Comparison of ENCODE assay signal across 20 cellular contexts in the genomic region with DNA sequence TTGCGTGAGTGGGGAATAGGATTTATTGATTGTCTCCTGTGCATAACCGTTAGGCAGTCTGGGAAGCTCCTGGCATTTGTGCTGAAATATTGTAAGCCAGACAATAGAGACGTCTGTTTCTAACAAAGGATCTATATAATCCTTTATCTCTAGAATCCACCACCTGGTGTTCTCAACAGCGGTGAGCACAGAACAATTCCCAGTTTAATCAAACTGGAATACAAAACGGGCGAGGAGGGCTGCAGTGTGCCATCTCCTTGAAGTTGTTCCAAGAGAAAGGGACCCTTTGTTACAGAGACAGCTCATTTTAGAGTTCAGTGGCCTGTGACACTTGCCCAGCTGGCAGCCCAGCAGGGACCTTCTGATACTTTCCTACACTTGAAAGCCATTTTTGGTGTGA.
DNase-seq lines count a peak whose midpoint lies in the region; ATAC-seq and TF ChIP-seq lines count a peak whose summit lies in the region.
"Had no signal": no experiment of that assay in that cellular context is flagged by ENCODE, and none has a peak within 500 bp of the region (broad histone marks: within the 10 kb centered on the region; RNA-seq: fewer than 3 reads in every experiment).

No MANE protein-coding gene starts in this region.

- H3K79me2 ChIP-seq in neural progenitor cell (ENCODE audit: low read depth) = no peaks in the 10 kb centered on the region

- no peaks in the 10 kb centered on the region for H3K9me3 ChIP-seq in neural progenitor cell (ENCODE audit: low read depth)
- H3K9me3 ChIP-seq in psoas muscle = no peaks in the 10 kb centered on the region

- no peak overlapping the region for H2AFZ ChIP-seq in neural progenitor cell (replicated peaks)
- H2AFZ ChIP-seq: GM23248 had no signal

- intact Hi-C loops in psoas muscle (cut with DNase I) = no loop called here

- H3K4me3 Mint-ChIP-seq in neural progenitor cell = peak overlapping the region; percentile 68
- H3K4me3 Mint-ChIP-seq: activated T-cell treated with anti-CD3 and anti-CD28 coated beads, Interleukin-2, amount 50 U/mL, for 72 hours; B cell; dendritic cell treated with granulocyte-macrophage colony-stimulating factor and Interleukin-4, amounts not matched to agents 40 ng/mL and 50 ng/mL, for 4 days; naive thymus-derived CD4-positive, alpha-beta T cell; stimulated activated naive CD8-positive, alpha-beta T cell treated with anti-CD3 and anti-CD28 coated beads, Interleukin-15, amount 100 ng/mL, for 72 hours had no signal

- peaks cover 2% of the 10 kb centered on the region for H3K36me3 Mint-ChIP-seq in neural progenitor cell
- H3K36me3 Mint-ChIP-seq: activated naive CD4-positive, alpha-beta T cell treated with anti-CD3 and anti-CD28 coated beads, Interleukin-2, amount 50 U/mL, for 72 hours had no signal

- H3K36me3 ChIP-seq in neural progenitor cell (no peaks in the 10 kb centered on the region), psoas muscle (ENCODE audit: insufficient read depth in 1 of 2, low read depth in 1 of 2) (no peaks in the 10 kb centered on the region)

- peak; percentile 57 for DNase-seq in NCI-H1105 treated with DMSO at 0.1 percent for 48 hours (lab: John Stamatoyannopoulos, UW)
- no peak for DNase-seq in NCI-H1105 (lab: John Stamatoyannopoulos, UW)
- DNase-seq in NCI-H2171 (lab: John Stamatoyannopoulos, UW) = peak; percentile 9
- DNase-seq in SHP77 treated with DMSO at 0.1 percent for 48 hours (lab: John Stamatoyannopoulos, UW) = peak; percentile 39
- DNase-seq in neural progenitor cell (ENCODE audit: low spot score) = peak; percentile 59
- no peak for DNase-seq in psoas muscle
- DNase-seq in DMS 273 (lab: John Stamatoyannopoulos, UW; ENCODE audit: unreplicated experiment) = no peak
- DNase-seq: activated T-cell treated with anti-CD3 and anti-CD28 coated beads, Interleukin-2, amount 50 U/mL, for 72 hours; KBM-7; naive thymus-derived CD4-positive, alpha-beta T cell; stimulated activated CD4-positive, alpha-beta T cell treated with anti-CD3 and anti-CD28 coated beads, Interleukin-12 subunit alpha, Interleukin-12 subunit beta, amount 100 ng/mL, for 4 hours; stimulated activated naive CD8-positive, alpha-beta T cell treated with anti-CD3 and anti-CD28 coated beads, Interleukin-15, amount 100 ng/mL, for 72 hours; T-helper 1 cell had no signal

- peaks cover 5% of the 10 kb centered on the region for H3F3A ChIP-seq in neural progenitor cell (ENCODE audit: low read depth)

- peaks cover 19% of the 10 kb centered on the region for H3K27me3 Mint-ChIP-seq in neural progenitor cell (ENCODE audit: insufficient read depth, low read depth)
- H3K27me3 Mint-ChIP-seq: dendritic cell treated with granulocyte-macrophage colony-stimulating factor and Interleukin-4, amounts not matched to agents 40 ng/mL and 50 ng/mL, for 4 days; naive thymus-derived CD4-positive, alpha-beta T cell; stimulated activated naive CD8-positive, alpha-beta T cell treated with anti-CD3 and anti-CD28 coated beads, Interleukin-15, amount 100 ng/mL, for 72 hours had no signal

- no peaks in the 10 kb centered on the region for H4K20me1 ChIP-seq in neural progenitor cell (ENCODE audit: low read depth)

- H3K4me2 ChIP-seq in neural progenitor cell = peak overlapping the region; percentile 33

- no peak for TF ChIP-seq CTCF in neural progenitor cell (IDR thresholded peaks at IDR 0.05)
- no peak for TF ChIP-seq CTCF in psoas muscle (IDR thresholded peaks at IDR 0.05)

- H3K27me3 ChIP-seq in neural progenitor cell (peaks cover 9% of the 10 kb centered on the region), psoas muscle (ENCODE audit: insufficient read depth in 3 of 3, low read length in 2 of 3) (no peaks in the 10 kb centered on the region)

- no peak for ATAC-seq in psoas muscle
- ATAC-seq in GM19351 (IDR thresholded peaks at IDR 0.05; ENCODE audit: unreplicated experiment) = no peak
- ATAC-seq: activated T-cell treated with anti-CD3 and anti-CD28 coated beads, Interleukin-2, amount 50 U/mL, for 72 hours; naive thymus-derived CD4-positive, alpha-beta T cell; stimulated activated naive CD8-positive, alpha-beta T cell treated with anti-CD3 and anti-CD28 coated beads, Interleukin-15, amount 100 ng/mL, for 72 hours had no signal

- H3K9me3 Mint-ChIP-seq in neural progenitor cell = peaks cover 6% of the 10 kb centered on the region
- H3K9me3 Mint-ChIP-seq: activated naive CD4-positive, alpha-beta T cell treated with anti-CD3 and anti-CD28 coated beads, Interleukin-2, amount 50 U/mL, for 72 hours; activated T-cell treated with anti-CD3 and anti-CD28 coated beads, Interleukin-2, amount 50 U/mL, for 72 hours; dendritic cell treated with granulocyte-macrophage colony-stimulating factor and Interleukin-4, amounts not matched to agents 40 ng/mL and 50 ng/mL, for 4 days; stimulated activated naive CD8-positive, alpha-beta T cell treated with anti-CD3 and anti-CD28 coated beads, Interleukin-15, amount 100 ng/mL, for 72 hours had no signal

- H3K4me3 ChIP-seq in neural progenitor cell (no peak overlapping the region), psoas muscle (no peak overlapping the region)
- H3K4me3 ChIP-seq: GM23248 had no signal

- H3K9ac ChIP-seq in neural progenitor cell = no peak overlapping the region
- H3K9ac ChIP-seq: GM23248 had no signal

- peak overlapping the region; percentile 93 for H3K27ac Mint-ChIP-seq in neural progenitor cell
- H3K27ac Mint-ChIP-seq: activated naive CD4-positive, alpha-beta T cell treated with anti-CD3 and anti-CD28 coated beads, Interleukin-2, amount 50 U/mL, for 72 hours; activated T-cell treated with anti-CD3 and anti-CD28 coated beads, Interleukin-2, amount 50 U/mL, for 72 hours; B cell; dendritic cell treated with granulocyte-macrophage colony-stimulating factor and Interleukin-4, amounts not matched to agents 40 ng/mL and 50 ng/mL, for 4 days; naive thymus-derived CD4-positive, alpha-beta T cell had no signal

- H3K27ac ChIP-seq in neural progenitor cell (no peak overlapping the region), psoas muscle (no peak overlapping the region)
- H3K27ac ChIP-seq: 22Rv1, GM23248, HL-60 had no signal

- H3K4me1 Mint-ChIP-seq in neural progenitor cell = peaks cover 46% of the 10 kb centered on the region
- H3K4me1 Mint-ChIP-seq: B cell had no signal

- H3K4me1 ChIP-seq in neural progenitor cell = peaks cover 21% of the 10 kb centered on the region
- peaks cover 22% of the 10 kb centered on the region for H3K4me1 ChIP-seq in psoas muscle

- 60 to 73% (median 64%) methylated on average over 6 of the region's 6 CpGs for WGBS in psoas muscle, 3 donors

Comparison
In these comparisons a context has a peak if more than half of its experiments do, and no peak if none do; other contexts are left out.
1. DNase-seq: peak in NCI-H1105 treated with DMSO at 0.1 percent for 48 hours (single experiment), NCI-H2171 (single experiment), SHP77 treated with DMSO at 0.1 percent for 48 hours (single experiment) and neural progenitor cell (single experiment); none in NCI-H1105 (single experiment), psoas muscle (0 of 2) and DMS 273 (single experiment).